12 cellular contexts compared by ENCODE assay signal in genomic region chr10:86968994-86969355, GRCh38. TPM values are rescaled to one million over a fixed set of nuclear protein-coding genes. Genes with fewer than 3 reads are reported as not detected.
A peak's percentile ranks its signal among the peaks of the same experiment; 100 is the strongest.
DNase-seq lines count a peak whose midpoint lies in the region; ATAC-seq and TF ChIP-seq lines count a peak whose summit lies in the region.
"Had no signal": no experiment of that assay in that cellular context is flagged by ENCODE, and none has a peak within 500 bp of the region (broad histone marks: within the 10 kb centered on the region; RNA-seq: fewer than 3 reads in every experiment).

No MANE protein-coding gene starts in this region.

- no peak for TF ChIP-seq EP300 in transverse colon (IDR thresholded peaks at IDR 0.05; ENCODE audit: low read depth)

- H3K36me3 Mint-ChIP-seq in activated naive CD4-positive, alpha-beta T cell treated with anti-CD3 and anti-CD28 coated beads, Interleukin-2, amount 50 U/mL, for 24 hours, result no peaks in the 10 kb centered on the region
- H3K36me3 Mint-ChIP-seq: activated naive CD4-positive, alpha-beta T cell treated with anti-CD3 and anti-CD28 coated beads, Interleukin-2, amount 50 U/mL, for 72 hours had no signal

- H2AFZ ChIP-seq in mammary epithelial cell (ENCODE audit: low read depth, low read length), result peak overlapping the region; percentile 19

- H3K9me3 ChIP-seq in mammary epithelial cell (replicated peaks; ENCODE audit: insufficient read depth, low read length) (no peaks in the 10 kb centered on the region), mucosa of stomach (ENCODE audit: control insufficient read depth, low read length) (no peaks in the 10 kb centered on the region), transverse colon (no peaks in the 10 kb centered on the region)

- no peak for TF ChIP-seq POLR2A in transverse colon (IDR thresholded peaks at IDR 0.05)

- H3K27me3 ChIP-seq in mammary epithelial cell (ENCODE audit: insufficient read depth, low read length) (no peaks in the 10 kb centered on the region), mucosa of stomach (ENCODE audit: control insufficient read depth, insufficient read depth, low read length) (peaks cover 30% of the 10 kb centered on the region), transverse colon (no peaks in the 10 kb centered on the region)

- no peaks in the 10 kb centered on the region for H4K20me1 ChIP-seq in mammary epithelial cell (ENCODE audit: insufficient read depth, low read length)
- H4K20me1 ChIP-seq: BLaER1 treated with 17β-estradiol and CSF1 and Interleukin-3, amounts not matched to agents 10 nM and 100 nM had no signal

- 2% methylated on average over 8 of the region's 9 CpGs for WGBS in mammary epithelial cell (ENCODE audit: low coverage, missing lambda C conversion rate)
- 39% methylated on average over 9 of the region's 9 CpGs; no CpG with 5 or more reads in 1 of the 2 donors for WGBS in transverse colon (ENCODE audit: low coverage in 1 of 2), 2 donors

- H3K4me1 ChIP-seq in mammary epithelial cell (ENCODE audit: insufficient read depth, low read length), result peaks cover 68% of the 10 kb centered on the region
- H3K4me1 ChIP-seq in mucosa of stomach (ENCODE audit: control insufficient read depth, insufficient read depth, low read length), result peaks cover 59% of the 10 kb centered on the region
- H3K4me1 ChIP-seq in transverse colon, result peaks cover 25 to 60% (median 55%) of the 10 kb centered on the region in 4 donors

- in situ Hi-C loops in mammary epithelial cell (cut with MboI; ENCODE audit: low sequenced_read_pairs in 2 of 2), result no loop called here
- in situ Hi-C loops in transverse colon (cut with MboI; ENCODE audit: low pct_ligation_motif_present in 1 of 4, low pct_unique_long_range_greater_than_20kb in 1 of 4, low sequenced_read_pairs in 3 of 4), result no loop called here

- peak overlapping the region; percentile 26 for H3K4me3 Mint-ChIP-seq in activated naive CD4-positive, alpha-beta T cell treated with anti-CD3 and anti-CD28 coated beads, Interleukin-2, amount 50 U/mL, for 24 hours

- H3K27ac ChIP-seq in mammary epithelial cell (ENCODE audit: insufficient read depth, low read depth, low read length) (peak overlapping the region; percentile 98), transverse colon (peak overlapping the region; percentile 88 to 95 (median 91))
- H3K27ac ChIP-seq: BLaER1 treated with 17β-estradiol and CSF1 and Interleukin-3, amounts not matched to agents 10 nM and 100 nM had no signal

- intact Hi-C loops in mammary epithelial cell (cut with micrococcal nuclease) (loop anchor here (2.0 kb wide), 1 partner anchor 70 kb away; no protein-coding TSS in a partner anchor), transverse colon (cut with DNase I; ENCODE audit: low total_unique reads) (no loop called here)

- H3K4me1 Mint-ChIP-seq in activated naive CD4-positive, alpha-beta T cell treated with anti-CD3 and anti-CD28 coated beads, Interleukin-2, amount 50 U/mL, for 24 hours, result peaks cover 41% of the 10 kb centered on the region

- dilution Hi-C loops in mammary epithelial cell (cut with HindIII; ENCODE audit: low sequenced_read_pairs), result no loop called here

- H3K4me3 ChIP-seq in mammary epithelial cell (replicated peaks in 1 of 3; ENCODE audit: insufficient read depth in 1 of 3, low read depth in 2 of 3, low read length in 3 of 3) (peak overlapping the region; percentile 40 to 72 (median 70)), mucosa of stomach (ENCODE audit: low read length) (no peak overlapping the region), transverse colon (peak overlapping the region; percentile 39 to 58 (median 48))

- DNase-seq in activated naive CD4-positive, alpha-beta T cell treated with anti-CD3 and anti-CD28 coated beads, Interleukin-2, amount 50 U/mL, for 16 hours, result no peak
- DNase-seq in mammary epithelial cell (no peak), transverse colon (no peak), NCI-H1092 (lab: John Stamatoyannopoulos, UW) (no peak)

- TF ChIP-seq CTCF in mammary epithelial cell (conservative IDR thresholded peaks at IDR 0.05 in 1 of 2, IDR thresholded peaks at IDR 0.05 in 1 of 2; ENCODE audit: extremely low read depth in 1 of 2, insufficient read depth in 1 of 2, low read depth in 1 of 2, low read length in 2 of 2) (no peak), transverse colon (IDR thresholded peaks at IDR 0.05) (no peak)

- no peak overlapping the region for H3K27ac Mint-ChIP-seq in activated naive CD4-positive, alpha-beta T cell treated with anti-CD3 and anti-CD28 coated beads, Interleukin-2, amount 50 U/mL, for 24 hours
- H3K27ac Mint-ChIP-seq: activated naive CD4-positive, alpha-beta T cell treated with anti-CD3 and anti-CD28 coated beads, Interleukin-2, amount 50 U/mL, for 72 hours had no signal

- CTCF ChIA-PET in mammary epithelial cell (lab: Charles Lee; ENCODE audit: low non-redundant PET), result no interaction called here

- no peak for ATAC-seq in HG03565 (IDR thresholded peaks at IDR 0.05; ENCODE audit: unreplicated experiment)
- ATAC-seq in GM18867 (IDR thresholded peaks at IDR 0.05; ENCODE audit: unreplicated experiment), result no peak
- ATAC-seq: activated naive CD4-positive, alpha-beta T cell treated with anti-CD3 and anti-CD28 coated beads, Interleukin-2, amount 50 U/mL, for 72 hours had no signal

- TSS peak; percentile 51 for BruUV-seq in mammary epithelial cell (replicated peaks; lab: Mats Ljungman, UMichigan)

- H3K4me2 ChIP-seq in mammary epithelial cell (ENCODE audit: insufficient read depth, low read depth, low read length), result peak overlapping the region; percentile 97

- peaks cover 51% of the 10 kb centered on the region for H3K79me2 ChIP-seq in mammary epithelial cell (ENCODE audit: insufficient read depth, low read length)

- H3K9me3 Mint-ChIP-seq in activated naive CD4-positive, alpha-beta T cell treated with anti-CD3 and anti-CD28 coated beads, Interleukin-2, amount 50 U/mL, for 24 hours, result no peaks in the 10 kb centered on the region
- H3K9me3 Mint-ChIP-seq: activated naive CD4-positive, alpha-beta T cell treated with anti-CD3 and anti-CD28 coated beads, Interleukin-2, amount 50 U/mL, for 72 hours had no signal

- H3K36me3 ChIP-seq in mammary epithelial cell (ENCODE audit: insufficient read depth, low read length) (peaks cover 9% of the 10 kb centered on the region), mucosa of stomach (ENCODE audit: control insufficient read depth, insufficient read depth, low read length) (no peaks in the 10 kb centered on the region), transverse colon (no peaks in the 10 kb centered on the region)
- H3K36me3 ChIP-seq: BLaER1 treated with 17β-estradiol and CSF1 and Interleukin-3, amounts not matched to agents 10 nM and 100 nM had no signal

- H3K9ac ChIP-seq in mammary epithelial cell (ENCODE audit: insufficient read depth, low read length) (peak overlapping the region; percentile 96), mucosa of stomach (ENCODE audit: low read length) (peak overlapping the region; percentile 57)

- H3K27me3 Mint-ChIP-seq in activated naive CD4-positive, alpha-beta T cell treated with anti-CD3 and anti-CD28 coated beads, Interleukin-2, amount 50 U/mL, for 24 hours, result no peaks in the 10 kb centered on the region

RNA-seq across cellular contexts. Expression of gene ADIRF, which starts 0.7 kb away (rescaled TPM):
- total RNA-seq in mammary epithelial cell (100 to 1,000 TPM in 1 of 2 donors, 10 to 100 TPM in 1; 57.0 to 247 TPM), transverse colon (100 to 1,000 TPM in 2 of 4 donors, 10 to 100 TPM in 2; 35.0 to 194 (median 117) TPM)
- polyA plus RNA-seq in mammary epithelial cell, result 517 TPM
- polyA minus RNA-seq in mammary epithelial cell, result 39.5 TPM
- total RNA-seq: activated naive CD4-positive, alpha-beta T cell treated with anti-CD3 and anti-CD28 coated beads, Interleukin-2, amount 50 U/mL, for 72 hours; T-helper 2 cell treated with Interferon-gamma antibody and Interleukin-4, amounts not matched to agents 100 ng/mL and 5 ng/mL, for 36 hours had no signal

RNA-seq across cellular contexts. Expression of gene SNCG, which starts 10.6 kb away (rescaled TPM):
- total RNA-seq in mammary epithelial cell (10 to 100 TPM; 25.7 to 54.0 TPM), transverse colon (1 to 10 TPM in 2 of 4 donors, not detected in 2; 7.4 to 7.5 TPM)
- polyA plus RNA-seq in mammary epithelial cell, result 101 TPM
- 31.4 TPM for polyA minus RNA-seq in mammary epithelial cell
- total RNA-seq: T-helper 2 cell treated with Interferon-gamma antibody and Interleukin-4, amounts not matched to agents 100 ng/mL and 5 ng/mL, for 36 hours had no signal

RNA-seq across cellular contexts. Expression of gene MMRN2, which starts 11.6 kb away (rescaled TPM):
- total RNA-seq in mammary epithelial cell, result 10 to 100 TPM in 1 of 2 donors, 1 to 10 TPM in 1; 8.5 to 13.7 TPM
- polyA plus RNA-seq in mammary epithelial cell, result 11.6 TPM
- 5.4 TPM for polyA minus RNA-seq in mammary epithelial cell
- total RNA-seq in transverse colon, result 10 to 100 TPM in 1 of 4 donors, 1 to 10 TPM in 3; 1.1 to 25.3 (median 8.1) TPM
- total RNA-seq: activated naive CD4-positive, alpha-beta T cell treated with anti-CD3 and anti-CD28 coated beads, Interleukin-2, amount 50 U/mL, for 72 hours; T-helper 2 cell treated with Interferon-gamma antibody and Interleukin-4, amounts not matched to agents 100 ng/mL and 5 ng/mL, for 36 hours had no signal

RNA-seq across cellular contexts. Expression of gene FAM25A, which starts 51.1 kb away (rescaled TPM):
- total RNA-seq in mammary epithelial cell (1 to 10 TPM in 1 of 2 donors, not detected in 1; 4.1 TPM), transverse colon (not detected)
- 5.8 TPM for polyA plus RNA-seq in mammary epithelial cell
- polyA minus RNA-seq in mammary epithelial cell, result not detected
- total RNA-seq: activated naive CD4-positive, alpha-beta T cell treated with anti-CD3 and anti-CD28 coated beads, Interleukin-2, amount 50 U/mL, for 72 hours; pulmonary artery endothelial cell; T-helper 2 cell treated with Interferon-gamma antibody and Interleukin-4, amounts not matched to agents 100 ng/mL and 5 ng/mL, for 36 hours had no signal
